10 cellular contexts compared by ENCODE assay signal in the genomic region with DNA sequence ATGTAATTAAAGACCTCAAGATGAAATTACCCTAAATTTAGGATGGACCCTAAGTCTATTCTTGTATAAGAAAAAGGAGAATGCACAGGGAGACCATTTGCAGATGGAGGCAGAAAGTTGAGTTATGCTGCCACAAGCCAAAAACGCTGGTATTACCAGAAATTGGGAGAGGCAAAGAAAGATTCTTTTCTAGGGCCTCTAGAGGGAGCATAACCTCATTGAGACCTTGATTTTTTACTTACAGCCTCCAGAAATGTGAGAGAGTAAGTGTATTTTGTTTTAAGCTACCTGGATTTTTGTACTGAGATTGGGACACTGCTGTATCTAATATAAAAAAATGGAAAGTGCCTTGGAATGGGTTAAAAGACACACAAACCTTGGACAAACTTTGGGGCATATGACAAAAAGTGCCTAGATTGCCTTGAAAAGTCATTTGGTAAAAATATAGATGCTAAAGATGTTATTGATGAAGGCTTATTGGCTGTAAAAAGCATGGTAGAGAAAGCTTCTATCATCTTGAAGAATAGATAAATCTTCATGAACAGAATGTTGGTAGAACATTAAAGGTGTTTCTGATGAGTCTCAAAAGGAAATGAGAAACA.
DNase-seq lines count a peak whose midpoint lies in the region; ATAC-seq, FAIRE-seq and TF ChIP-seq lines count a peak whose summit lies in the region.
"Had no signal": no experiment of that assay in that cellular context is flagged by ENCODE, and none has a peak within 500 bp of the region (broad histone marks: within the 10 kb centered on the region; RNA-seq: fewer than 3 reads in every experiment).

No MANE protein-coding gene starts in this region.

- H3K27ac Mint-ChIP-seq in activated CD4-positive, alpha-beta T cell treated with anti-CD3 and anti-CD28 coated beads, Interleukin-2, amount 10 ng/mL, durations not matched to agents 24 days and 14 days = no peak overlapping the region
- H3K27ac Mint-ChIP-seq: naive thymus-derived CD8-positive, alpha-beta T cell had no signal

- FAIRE-seq in GM12891 (lab: Jason Lieb, UNC) (no peak), HepG2 (lab: Jason Lieb, UNC) (no peak)

- H3K27me3 Mint-ChIP-seq in activated CD4-positive, alpha-beta T cell treated with anti-CD3 and anti-CD28 coated beads, Interleukin-2, amount 10 ng/mL, durations not matched to agents 24 days and 14 days = no peaks in the 10 kb centered on the region
- H3K27me3 Mint-ChIP-seq: naive thymus-derived CD8-positive, alpha-beta T cell had no signal

- H3K4me3 ChIP-seq in HepG2 (replicated peaks in 1 of 3; ENCODE audit: insufficient read depth in 1 of 3, low read depth in 2 of 3, low read length in 3 of 3) = no peak overlapping the region
- H3K4me3 ChIP-seq: colonic mucosa, heart right ventricle had no signal

- ATAC-seq in HepG2 (no peak), GM21717 (IDR thresholded peaks at IDR 0.05; ENCODE audit: unreplicated experiment) (no peak)
- ATAC-seq: heart right ventricle; naive thymus-derived CD8-positive, alpha-beta T cell had no signal

- no peaks in the 10 kb centered on the region for H3K36me3 Mint-ChIP-seq in activated CD4-positive, alpha-beta T cell treated with anti-CD3 and anti-CD28 coated beads, Interleukin-2, amount 10 ng/mL, durations not matched to agents 24 days and 14 days (ENCODE audit: low read depth)
- H3K36me3 Mint-ChIP-seq: naive thymus-derived CD8-positive, alpha-beta T cell had no signal

- no peaks in the 10 kb centered on the region for H3K4me1 ChIP-seq in HepG2 (ENCODE audit: insufficient read depth, low read length)
- H3K4me1 ChIP-seq: colonic mucosa, heart right ventricle had no signal

- POLR2A ChIA-PET in HepG2 (lab: Yijun Ruan, JAX) = no interaction called here

- H4K20me1 ChIP-seq in HepG2 (ENCODE audit: insufficient read depth, low read length) = no peaks in the 10 kb centered on the region

- H3K4me1 Mint-ChIP-seq in activated CD4-positive, alpha-beta T cell treated with anti-CD3 and anti-CD28 coated beads, Interleukin-2, amount 10 ng/mL, durations not matched to agents 24 days and 14 days = no peaks in the 10 kb centered on the region
- H3K4me1 Mint-ChIP-seq: naive thymus-derived CD8-positive, alpha-beta T cell had no signal

- no peak overlapping the region for H3K9ac ChIP-seq in HepG2 (ENCODE audit: insufficient read depth, low read depth, low read length)

- H2AFZ ChIP-seq in HepG2 (ENCODE audit: low read length) = no peak overlapping the region

- H3K79me2 ChIP-seq in HepG2 (ENCODE audit: insufficient read depth, low read length) = no peaks in the 10 kb centered on the region

- H3K9me3 Mint-ChIP-seq in activated CD4-positive, alpha-beta T cell treated with anti-CD3 and anti-CD28 coated beads, Interleukin-2, amount 10 ng/mL, durations not matched to agents 24 days and 14 days = no peaks in the 10 kb centered on the region

- DNase-seq in GM12891 (ENCODE audit: insufficient read length, low spot score) (peak; percentile 0), NAMALWA (ENCODE audit: low spot score) (peak; percentile 30), SW480 (ENCODE audit: low spot score) (peak; percentile 9), HepG2 (ENCODE audit: low spot score) (peak; percentile 1), NCI-H774 (lab: John Stamatoyannopoulos, UW) (no peak)
- DNase-seq in activated CD4-positive, alpha-beta T cell treated with anti-CD3 and anti-CD28 coated beads, Interleukin-2, amount 10 ng/mL, durations not matched to agents 24 days and 14 days = no peak
- DNase-seq: colonic mucosa; heart right ventricle; naive thymus-derived CD8-positive, alpha-beta T cell had no signal

- H3K27ac ChIP-seq in HepG2 (ENCODE audit: extremely low read length, insufficient read depth, low read length) = no peak overlapping the region
- H3K27ac ChIP-seq: colonic mucosa, heart right ventricle had no signal

- no peak for TF ChIP-seq RAD21 in HepG2 (CRISPR knock-in tag; IDR thresholded peaks at IDR 0.05)

- in situ Hi-C loops in HepG2 (cut with HindIII; ENCODE audit: extremely low pct_ligation_motif_present, low pct_unique_long_range_greater_than_20kb) = no loop called here

- H3K4me3 Mint-ChIP-seq in activated CD4-positive, alpha-beta T cell treated with anti-CD3 and anti-CD28 coated beads, Interleukin-2, amount 10 ng/mL, durations not matched to agents 24 days and 14 days = no peak overlapping the region
- H3K4me3 Mint-ChIP-seq: naive thymus-derived CD8-positive, alpha-beta T cell had no signal

- H3K4me2 ChIP-seq in HepG2 (ENCODE audit: low read depth, low read length) = no peak overlapping the region

- BruUV-seq in HepG2 (replicated peaks; lab: Mats Ljungman, UMichigan) = no TSS peak

- intact Hi-C loops in HepG2 (cut with micrococcal nuclease; ENCODE audit: unreplicated experiment) = no loop called here
- intact Hi-C loops in activated CD4-positive, alpha-beta T cell treated with anti-CD3 and anti-CD28 coated beads, Interleukin-2, amount 10 ng/mL, durations not matched to agents 24 days and 14 days (cut with micrococcal nuclease) = no loop called here

- TF ChIP-seq POLR2A in GM12891 (IDR thresholded peaks at IDR 0.05; ENCODE audit: low read depth, low read length) (no peak), HepG2 (IDR thresholded peaks at IDR 0.05; ENCODE audit: insufficient read depth in 1 of 2, low read depth in 2 of 2, low read length in 2 of 2) (no peak)

- H3K27me3 ChIP-seq in HepG2 (ENCODE audit: control insufficient read depth in 1 of 2, insufficient read depth in 2 of 2, low read length in 2 of 2) = no peaks in the 10 kb centered on the region
- H3K27me3 ChIP-seq: colonic mucosa, heart right ventricle had no signal

- CTCF ChIA-PET in HepG2 (lab: Yijun Ruan, JAX; ENCODE audit: low intra/inter-chr PET ratio, low total read pairs) = no interaction called here

- no peaks in the 10 kb centered on the region for H3K36me3 ChIP-seq in HepG2 (replicated peaks in 1 of 2; ENCODE audit: control insufficient read depth in 1 of 2, insufficient read depth in 2 of 2, low read length in 2 of 2)
- H3K36me3 ChIP-seq: colonic mucosa, heart right ventricle had no signal

- no peaks in the 10 kb centered on the region for H3K9me3 ChIP-seq in HepG2 (ENCODE audit: low read length)
- H3K9me3 ChIP-seq: colonic mucosa had no signal

- no peak for TF ChIP-seq CTCF in HepG2 (CRISPR knock-in tag; IDR thresholded peaks at IDR 0.05)

- TF ChIP-seq EP300 in HepG2 (IDR thresholded peaks at IDR 0.05; ENCODE audit: low read depth in 2 of 2, low read length in 2 of 2) (no peak), HepG2 (CRISPR knock-in tag; IDR thresholded peaks at IDR 0.05; ENCODE audit: borderline replicate concordance) (no peak)

- WGBS in HepG2 (ENCODE audit: low lambda C conversion rate) = 4% methylated on average over 1 of the region's 1 CpG

TF ChIP-seq in GM12891, 5 proteins besides CTCF, POLR2A, EP300 and RAD21:
- TF ChIP-seq POU2F2 (IDR thresholded peaks at IDR 0.05; ENCODE audit: low read depth, low read length) (no peak), SPI1 (IDR thresholded peaks at IDR 0.05; ENCODE audit: low read depth, low read length) (no peak), TAF1 (IDR thresholded peaks at IDR 0.05; ENCODE audit: low read depth, low read length) (no peak), PAX5 (IDR thresholded peaks at IDR 0.05; ENCODE audit: insufficient read depth, low read length, severe bottlenecking) (no peak), POLR2AphosphoS5 (IDR thresholded peaks at IDR 0.05; ENCODE audit: low read depth, low read length) (no peak)

TF ChIP-seq in HepG2, 621 proteins besides CTCF, POLR2A, EP300 and RAD21 (continues in another document):
- TF ChIP-seq ZNF431 (CRISPR knock-in tag; IDR thresholded peaks at IDR 0.05; ENCODE audit: borderline replicate concordance, low read depth) (no peak), ARID3A (IDR thresholded peaks at IDR 0.05; ENCODE audit: low read depth, low read length) (no peak), ZNF317 (CRISPR knock-in tag; IDR thresholded peaks at IDR 0.05) (no peak), KDM3A (CRISPR knock-in tag; IDR thresholded peaks at IDR 0.05; ENCODE audit: low read depth) (no peak), SRY (CRISPR knock-in tag; IDR thresholded peaks at IDR 0.05) (no peak), ZNF75D (CRISPR knock-in tag; IDR thresholded peaks at IDR 0.05; ENCODE audit: borderline replicate concordance) (no peak), RFXANK (CRISPR knock-in tag; IDR thresholded peaks at IDR 0.05) (no peak), ZNF775 (CRISPR knock-in tag; IDR thresholded peaks at IDR 0.05; ENCODE audit: borderline replicate concordance) (no peak), ZNF546 (CRISPR knock-in tag; conservative IDR thresholded peaks at IDR 0.05) (no peak), PRPF4 (IDR thresholded peaks at IDR 0.05; ENCODE audit: low read depth, low read length, poor library complexity, severe bottlenecking) (no peak), PTBP1 (IDR thresholded peaks at IDR 0.05; ENCODE audit: low read depth, low read length, poor library complexity, severe bottlenecking) (no peak), ZSCAN21 (CRISPR knock-in tag; IDR thresholded peaks at IDR 0.05; ENCODE audit: borderline replicate concordance) (no peak), ZNF33B (CRISPR knock-in tag; IDR thresholded peaks at IDR 0.05) (no peak), ZKSCAN8 (CRISPR knock-in tag; IDR thresholded peaks at IDR 0.05; ENCODE audit: borderline replicate concordance) (no peak), ZNF879 (CRISPR knock-in tag; IDR thresholded peaks at IDR 0.05) (no peak)

Comparison
In these comparisons a context has a peak if more than half of its experiments do, and no peak if none do; other contexts are left out.
1. DNase-seq: peak in GM12891 (single experiment), NAMALWA (single experiment), SW480 (single experiment) and HepG2 (single experiment); none in activated CD4-positive, alpha-beta T cell treated with anti-CD3 and anti-CD28 coated beads, Interleukin-2, amount 10 ng/mL, durations not matched to agents 24 days and 14 days (single experiment) and NCI-H774 (single experiment).